ENCODE assay signal across 13 cellular contexts in the genomic region with DNA sequence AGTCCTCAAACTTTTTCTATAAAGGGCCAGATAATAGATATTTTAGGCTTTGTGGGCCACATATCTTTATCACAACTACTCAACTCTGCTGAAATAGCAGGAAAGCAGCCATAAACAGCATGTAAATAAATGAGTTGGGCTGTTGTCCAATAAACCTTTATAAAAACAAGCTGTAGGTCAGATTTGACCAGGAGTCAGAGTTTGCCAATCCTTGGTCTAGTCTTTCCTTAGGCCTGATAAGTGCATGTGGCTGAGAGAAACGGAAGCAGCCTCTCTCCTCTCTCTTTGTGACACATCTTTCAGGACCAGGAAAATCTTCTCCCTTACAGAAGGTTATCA.
A peak's percentile ranks its signal among the peaks of the same experiment; 100 is the strongest.
DNase-seq lines count a peak whose midpoint lies in the region; ATAC-seq and TF ChIP-seq lines count a peak whose summit lies in the region.
"Had no signal": no experiment of that assay in that cellular context is flagged by ENCODE, and none has a peak within 500 bp of the region (broad histone marks: within the 10 kb centered on the region; RNA-seq: fewer than 3 reads in every experiment).

No MANE protein-coding gene starts in this region.

- DNase-seq in ELR (ENCODE audit: low read depth) (peak; percentile 6), RWPE1 (ENCODE audit: low spot score) (peak; percentile 16), fibroblast of pulmonary artery (ENCODE audit: low read depth) (peak; percentile 21), retinal pigment epithelial cell (ENCODE audit: low read depth) (peak; percentile 9), DMS53 (lab: John Stamatoyannopoulos, UW) (no peak), sciatic nerve (ENCODE audit: low spot score) (no peak)
- DNase-seq: activated B cell treated with CpG ODN at 0.5 μM for 24 hours, DND-41, NCI-H2171 treated with DMSO at 0.1 percent for 48 hours had no signal

- no peak for ATAC-seq in sciatic nerve
- no peak for ATAC-seq in HG03432 (IDR thresholded peaks at IDR 0.05; ENCODE audit: unreplicated experiment)
- ATAC-seq in HG03457 (IDR thresholded peaks at IDR 0.05; ENCODE audit: unreplicated experiment) = no peak
- ATAC-seq: GM12878 had no signal

- intact Hi-C loops in sciatic nerve (cut with DNase I) = no loop called here

- TF ChIP-seq CTCF in RWPE1 (conservative IDR thresholded peaks at IDR 0.05; ENCODE audit: low read depth) (no peak), fibroblast of pulmonary artery (IDR thresholded peaks at IDR 0.05; ENCODE audit: low read length, missing control alignments) (no peak), retinal pigment epithelial cell (conservative IDR thresholded peaks at IDR 0.05; ENCODE audit: low read depth, low read length) (no peak)

- POLR2A ChIA-PET in RWPE1 (lab: Yijun Ruan, JAX; ENCODE audit: low non-redundant PET) = no interaction called here

- no peak overlapping the region for H3K4me3 ChIP-seq in fibroblast of pulmonary artery (replicated peaks; ENCODE audit: low read depth, low read length)
- H3K4me3 ChIP-seq in retinal pigment epithelial cell (ENCODE audit: low read length) = no peak overlapping the region
- H3K4me3 ChIP-seq: GM12878, upper lobe of left lung had no signal

- H3K27ac ChIP-seq in RWPE1 = peak overlapping the region; percentile 67

- CTCF ChIA-PET in RWPE1 (lab: Yijun Ruan, JAX) = no interaction called here

Comparison
In these comparisons a context has a peak if more than half of its experiments do, and no peak if none do; other contexts are left out.
1. DNase-seq: peak in ELR (single experiment), RWPE1 (single experiment), fibroblast of pulmonary artery (single experiment) and retinal pigment epithelial cell (single experiment); none in DMS53 (single experiment) and sciatic nerve (single experiment).